In the genomic region with DNA sequence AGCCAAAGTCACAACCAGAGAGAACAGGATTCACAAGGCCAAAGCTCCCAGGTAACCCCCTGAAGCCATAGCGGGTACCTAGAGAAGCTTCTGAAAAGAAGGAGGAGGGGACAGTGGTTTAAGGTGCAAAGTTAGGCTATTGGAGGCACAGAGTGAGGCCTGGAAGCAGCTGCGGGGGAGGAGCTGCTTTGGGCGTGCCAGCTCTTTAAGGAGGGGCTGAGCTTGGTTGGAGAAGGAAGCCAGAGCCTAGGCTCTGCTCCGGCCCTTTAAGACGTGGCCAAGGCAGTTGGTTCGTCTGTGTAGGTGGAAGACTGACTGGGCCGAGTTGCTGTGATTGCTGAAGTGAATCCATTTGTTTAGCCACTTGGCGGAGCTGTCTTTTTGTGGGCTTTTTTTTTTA, we compare ENCODE assay signal across 8 cellular contexts. TPM values are rescaled to one million over a fixed set of nuclear protein-coding genes. Genes with fewer than 3 reads are reported as not detected.
DNase-seq lines count a peak whose midpoint lies in the region; ATAC-seq and TF ChIP-seq lines count a peak whose summit lies in the region.

No MANE protein-coding gene starts in this region.

- H3K27me3 ChIP-seq in subcutaneous abdominal adipose tissue (ENCODE audit: control insufficient read depth in 5 of 5, insufficient read depth in 4 of 5, low read length in 5 of 5), result peaks cover 3 to 9% (median 3%) of the 10 kb centered on the region in 5 donors

- peak overlapping the region; percentile 83 for H3K4me3 Mint-ChIP-seq in MCF 10A (ENCODE audit: unreplicated experiment)

- CTCF ChIA-PET in MCF 10A (lab: Yijun Ruan, JAX), result interaction anchor here (0.6 to 4.0 kb wide), 13 partner anchors 10 to 515 kb away, joined by 3 to 26 read pairs (median 5); partner anchors contain the start of gene NBDY

- peak overlapping the region; percentile 74 for H3K27ac ChIP-seq in subcutaneous abdominal adipose tissue (ENCODE audit: low read depth, low read length)

- peaks cover 5% of the 10 kb centered on the region for H3K36me3 Mint-ChIP-seq in MCF 10A (ENCODE audit: insufficient read depth, unreplicated experiment)

- peaks cover under 1 to 33% (median 28%) of the 10 kb centered on the region in 5 donors for H3K4me1 ChIP-seq in subcutaneous abdominal adipose tissue (ENCODE audit: control insufficient read depth in 5 of 5, insufficient read depth in 5 of 5, low read length in 5 of 5)

- DNase-seq in AG10803 (ENCODE audit: low read depth) (peak; percentile 5), MCF 10A (ENCODE audit: unreplicated experiment) (peak; percentile 86), islet precursor cell (peak; percentile 90), NAMALWA (ENCODE audit: low spot score) (no peak), HK-2 (ENCODE audit: unreplicated experiment) (no peak)

- H3K9me3 ChIP-seq in subcutaneous abdominal adipose tissue (ENCODE audit: control insufficient read depth in 5 of 5, low read length in 5 of 5), result no peaks in the 10 kb centered on the region

- H3K27me3 Mint-ChIP-seq in MCF 10A (ENCODE audit: insufficient read depth, unreplicated experiment), result peaks cover 34% of the 10 kb centered on the region

- peak; percentile 80 for ATAC-seq in HG03159 (IDR thresholded peaks at IDR 0.05; ENCODE audit: unreplicated experiment)

- TF ChIP-seq POLR2A in GM18951 (IDR thresholded peaks at IDR 0.05; ENCODE audit: extremely low read depth, insufficient read depth, insufficient read length), result peak; percentile 18

- peak overlapping the region in 4 of 5 donors; percentile 5 to 57 (median 27) for H3K9ac ChIP-seq in subcutaneous abdominal adipose tissue (ENCODE audit: low read length in 5 of 5)

- POLR2A ChIA-PET in MCF 10A (lab: Yijun Ruan, JAX), result interaction anchor here (0.5 to 1.6 kb wide), 7 partner anchors 14 to 920 kb away, joined by 3 to 11 read pairs (median 4); partner anchors contain the start of genes NBDY and SPIN3

- H3K4me3 ChIP-seq in AG10803 (ENCODE audit: low read length), result no peak overlapping the region; the same call in 1 of the 2 replicates
- H3K4me3 ChIP-seq in subcutaneous abdominal adipose tissue (ENCODE audit: low read depth in 1 of 5, low read length in 5 of 5), result peak overlapping the region; percentile 64 to 80 (median 69)

- H3K4me1 Mint-ChIP-seq in MCF 10A (ENCODE audit: insufficient read depth, unreplicated experiment), result peaks cover 10% of the 10 kb centered on the region

- in situ Hi-C loops in GM18951 (cut with MboI; ENCODE audit: low sequenced_read_pairs, unreplicated experiment), result loop anchor here (25.0 kb wide), 1 partner anchor 321 kb away; no protein-coding TSS in a partner anchor

- BruUV-seq in MCF 10A (replicated peaks; lab: Mats Ljungman, UMichigan), result no TSS peak

- intact Hi-C loops in MCF 10A (cut with micrococcal nuclease), result loop anchor here (2.0 to 5.0 kb wide), 3 partner anchors 15 to 516 kb away; partner anchors contain the start of genes NBDY and RRAGB

- H3K36me3 ChIP-seq in subcutaneous abdominal adipose tissue (ENCODE audit: control insufficient read depth in 5 of 5, insufficient read depth in 5 of 5, low read length in 5 of 5), result peaks cover 0 to 2% (median 0%) of the 10 kb centered on the region in 5 donors

- H3K27ac Mint-ChIP-seq in MCF 10A (ENCODE audit: low read depth, unreplicated experiment), result peak overlapping the region; percentile 84

- no peak for TF ChIP-seq CTCF in AG10803 (conservative IDR thresholded peaks at IDR 0.05; ENCODE audit: low read length)
- TF ChIP-seq CTCF in MCF 10A (IDR thresholded peaks at IDR 0.05; ENCODE audit: unreplicated experiment), result no peak

- no peaks in the 10 kb centered on the region for H3K9me3 Mint-ChIP-seq in MCF 10A (ENCODE audit: unreplicated experiment)

RNA-seq across cellular contexts. Expression of gene KLF8, which starts 1.5 kb away (rescaled TPM):
- 12.6 and 14.0 TPM in 2 replicates for total RNA-seq in MCF 10A (2022)

Comparison
In these comparisons a context has a peak if more than half of its experiments do, and no peak if none do; other contexts are left out.
1. DNase-seq: peak in AG10803 (single experiment), MCF 10A (single experiment) and islet precursor cell (single experiment); none in NAMALWA (single experiment) and HK-2 (single experiment).